Comparison of ENCODE assay signal across 8 cellular contexts in genomic region chr16:67393790-67394270, GRCh38. TPM values are rescaled to one million over a fixed set of nuclear protein-coding genes. Genes with fewer than 3 reads are reported as not detected.
DNase-seq lines count a peak whose midpoint lies in the region; ATAC-seq lines count a peak whose summit lies in the region.

No MANE protein-coding gene starts in this region.

- no peaks in the 10 kb centered on the region for H3K79me2 ChIP-seq in ACC112 (ENCODE audit: control insufficient read depth, insufficient read depth, low read length, unreplicated experiment)

- H3K9ac ChIP-seq in HUES48 (ENCODE audit: low read depth, low read length) = no peak overlapping the region

- DNase-seq in NCI-H187 (lab: John Stamatoyannopoulos, UW) (no peak), Kasumi-1 (lab: John Stamatoyannopoulos, UW) (no peak), NCI-H345 treated with DMSO at 0.1 percent for 48 hours (lab: John Stamatoyannopoulos, UW; ENCODE audit: unreplicated experiment) (no peak)

- H2AFZ ChIP-seq in ACC112 (ENCODE audit: low read length, unreplicated experiment) (peak overlapping the region; percentile 39), neuron (ENCODE audit: low read depth, low read length) (peak overlapping the region; percentile 6)

- H3K4me3 ChIP-seq in ACC112 (ENCODE audit: low read depth, low read length) (peak overlapping the region; percentile 74), HUES48 (ENCODE audit: low read depth, low read length) (peak overlapping the region; percentile 59; the same call in 1 of the 2 replicates), esophagus (ENCODE audit: low read depth in 1 of 2, low read length in 2 of 2) (peak overlapping the region in 1 of 2 donors; percentile 16), neuron (ENCODE audit: low read length) (peak overlapping the region; percentile 10)

- H3K9me3 ChIP-seq in HUES48 (ENCODE audit: control insufficient read depth, insufficient read depth, low read length) = no peaks in the 10 kb centered on the region
- no peaks in the 10 kb centered on the region for H3K9me3 ChIP-seq in esophagus (ENCODE audit: control insufficient read depth in 2 of 2, insufficient read depth in 1 of 2, low read depth in 1 of 2, low read length in 1 of 2)
- H3K9me3 ChIP-seq in neuron (ENCODE audit: low read length) = no peaks in the 10 kb centered on the region

- H3K27ac ChIP-seq in ACC112 (ENCODE audit: low read depth, low read length) (no peak overlapping the region), HUES48 (ENCODE audit: low read depth, low read length) (no peak overlapping the region), esophagus (ENCODE audit: low read depth in 2 of 2, low read length in 1 of 2) (peak overlapping the region; percentile 67 to 75)

- 22 to 25% methylated on average over 24 of the region's 24 CpGs for WGBS in esophagus, 2 donors

- H3K36me3 ChIP-seq in ACC112 (ENCODE audit: insufficient read depth, low read length) = no peaks in the 10 kb centered on the region
- H3K36me3 ChIP-seq in HUES48 (ENCODE audit: control insufficient read depth, insufficient read depth, low read length) = no peaks in the 10 kb centered on the region
- H3K36me3 ChIP-seq in esophagus (ENCODE audit: control insufficient read depth in 2 of 2, insufficient read depth in 2 of 2, low read length in 1 of 2) = peaks cover 0 to 2% of the 10 kb centered on the region in 2 donors
- no peaks in the 10 kb centered on the region for H3K36me3 ChIP-seq in neuron (ENCODE audit: insufficient read depth, low read length)

- no peak for ATAC-seq in HG02938 (IDR thresholded peaks at IDR 0.05; ENCODE audit: unreplicated experiment)

- H3K4me1 ChIP-seq in ACC112 (ENCODE audit: control insufficient read depth, insufficient read depth, low read length, unreplicated experiment) (peaks cover 29% of the 10 kb centered on the region), HUES48 (ENCODE audit: control insufficient read depth, insufficient read depth, low read length) (peaks cover 25% of the 10 kb centered on the region), esophagus (ENCODE audit: control insufficient read depth in 2 of 2, insufficient read depth in 2 of 2, low read length in 1 of 2) (peaks cover 17 to 56% of the 10 kb centered on the region in 2 donors), neuron (ENCODE audit: insufficient read depth, low read length) (peaks cover 63% of the 10 kb centered on the region)

- H3K27me3 ChIP-seq in ACC112 (ENCODE audit: insufficient read depth, low read length) (peaks cover 9% of the 10 kb centered on the region), HUES48 (ENCODE audit: control insufficient read depth, insufficient read depth, low read length) (peaks cover 58% of the 10 kb centered on the region), esophagus (ENCODE audit: control insufficient read depth in 1 of 2, insufficient read depth in 2 of 2, low read length in 2 of 2) (no peaks in the 10 kb centered on the region), neuron (ENCODE audit: insufficient read depth, low read length) (no peaks in the 10 kb centered on the region)

RNA-seq across cellular contexts. Expression of gene TPPP3, which starts 0.5 kb away (rescaled TPM):
- polyA plus RNA-seq in esophagus = 10 to 100 TPM; 15.2 to 39.0 TPM

RNA-seq across cellular contexts. Expression of gene ZDHHC1, which starts 22.4 kb away (rescaled TPM):
- 1 to 10 TPM; 3.3 to 4.7 TPM for polyA plus RNA-seq in esophagus

RNA-seq across cellular contexts. Expression of gene HSD11B2, which starts 37.1 kb away (rescaled TPM):
- polyA plus RNA-seq in esophagus = 10 to 100 TPM; 10.7 to 15.2 TPM

Comparison
In these comparisons a context has a peak if more than half of its experiments do, and no peak if none do; other contexts are left out.
1. H3K27ac ChIP-seq: peak in esophagus (2 of 2); none in ACC112 (single experiment) and HUES48 (single experiment).